ENCODE assay signal across 19 cellular contexts in genomic region chr5:27011274-27011673, GRCh38. TPM values are rescaled to one million over a fixed set of nuclear protein-coding genes. Genes with fewer than 3 reads are reported as not detected.
A peak's percentile ranks its signal among the peaks of the same experiment; 100 is the strongest.
DNase-seq lines count a peak whose midpoint lies in the region; TF ChIP-seq lines count a peak whose summit lies in the region.
"Had no signal": no experiment of that assay in that cellular context is flagged by ENCODE, and none has a peak within 500 bp of the region (broad histone marks: within the 10 kb centered on the region; RNA-seq: fewer than 3 reads in every experiment).

No MANE protein-coding gene starts in this region.

- no peak overlapping the region for H3K27ac ChIP-seq in SU-DHL-6 (ENCODE audit: low read depth, low read length)
- no peak overlapping the region for H3K27ac ChIP-seq in spleen

- 76 to 89% (median 83%) methylated on average over 4 of the region's 4 CpGs for WGBS in spleen, 5 donors

- H3K4me2 ChIP-seq in SU-DHL-6 (ENCODE audit: low read depth, low read length, poor library complexity, severe bottlenecking), result no peak overlapping the region

- no peak overlapping the region for H3K9ac ChIP-seq in SU-DHL-6 (ENCODE audit: low read length)

- H3K79me2 ChIP-seq in SU-DHL-6 (ENCODE audit: insufficient read depth, low read length), result no peaks in the 10 kb centered on the region

- H3K4me1 ChIP-seq in spleen, result no peaks in the 10 kb centered on the region
- H3K4me1 ChIP-seq: Caco-2 had no signal

- H4K20me1 ChIP-seq in SU-DHL-6 (ENCODE audit: low read depth, low read length), result no peaks in the 10 kb centered on the region

- no peak for TF ChIP-seq POLR2A in spleen (IDR thresholded peaks at IDR 0.05)
- TF ChIP-seq POLR2A in erythroblast (IDR thresholded peaks at IDR 0.05; ENCODE audit: low read length), result no peak

- H3K36me3 ChIP-seq in SU-DHL-6 (ENCODE audit: low read length) (0 out of 2 replicates have a peak, but pooled peaks cover under 1% of the 10 kb centered on the region), H7 (replicated peaks; ENCODE audit: control insufficient read depth, insufficient read depth, low read length) (no peaks in the 10 kb centered on the region), spleen (no peaks in the 10 kb centered on the region)

- no peaks in the 10 kb centered on the region for H3K9me2 ChIP-seq in SU-DHL-6 (replicated peaks; ENCODE audit: insufficient read depth, low read length)

- H3F3A ChIP-seq in SU-DHL-6 (ENCODE audit: insufficient read depth), result no peaks in the 10 kb centered on the region

- peak; percentile 21 for DNase-seq in SIG-M5 treated with dmso at 0.1 percent for 504 hours (lab: John Stamatoyannopoulos, UW; ENCODE audit: unreplicated experiment)
- DNase-seq in SIG-M5 (lab: John Stamatoyannopoulos, UW), result no peak
- peak; percentile 20 to 82 for DNase-seq in NOMO-1 (lab: John Stamatoyannopoulos, UW; ENCODE audit: unreplicated experiment in 2 of 2)
- no peak for DNase-seq in H7
- no peak for DNase-seq in spleen
- DNase-seq in erythroblast (lab: John Stamatoyannopoulos, UW), result no peak
- DNase-seq: Caco-2; CD4-positive, alpha-beta T cell; H9; KG1; NCI-H1105 treated with DMSO at 0.1 percent for 48 hours; NCI-H1694; NCI-H2081 treated with DMSO at 0.1 percent for 48 hours; NCI-H446 treated with DMSO at 0.1 percent for 48 hours; NK-92 treated with Interleukin-12 subunit alpha and Interleukin-12 subunit beta, amount 100 ng/mL, for 24 hours had no signal

- TF ChIP-seq CTCF in SU-DHL-6 (IDR thresholded peaks at IDR 0.05; ENCODE audit: insufficient read depth, low read length, poor library complexity, severe bottlenecking) (no peak), spleen (IDR thresholded peaks at IDR 0.05 in 8 of 11, conservative IDR thresholded peaks at IDR 0.05 in 3 of 11) (no peak)

- H3K4me3 ChIP-seq in SU-DHL-6 (ENCODE audit: insufficient read depth, low read length, poor library complexity, severe bottlenecking) (no peak overlapping the region), H7 (ENCODE audit: insufficient read depth, low read depth, low read length) (no peak overlapping the region), spleen (no peak overlapping the region)

- H3K27me3 ChIP-seq in SU-DHL-6 (ENCODE audit: low read length) (no peaks in the 10 kb centered on the region), H7 (ENCODE audit: control insufficient read depth, insufficient read depth, low read length) (no peaks in the 10 kb centered on the region), spleen (replicated peaks in 1 of 7) (no peaks in the 10 kb centered on the region)

- intact Hi-C loops in spleen (cut with DNase I; ENCODE audit: low total_unique reads), result no loop called here

- no peaks in the 10 kb centered on the region for H3K9me3 ChIP-seq in SU-DHL-6 (ENCODE audit: insufficient read depth, low read length)
- peaks cover 0 to 5% (median 0%) of the 10 kb centered on the region in 8 donors for H3K9me3 ChIP-seq in spleen
- H3K9me3 ChIP-seq: Caco-2 had no signal

- peak overlapping the region; percentile 19 for H2AFZ ChIP-seq in SU-DHL-6 (ENCODE audit: low read depth, low read length, severe bottlenecking)

RNA-seq across cellular contexts. Expression of gene CDH9, which starts 27.1 kb away (rescaled TPM):
- total RNA-seq in H7 (2014; rRNA removed; shearing (Covaris generic)), result 0.18 and 0.90 TPM in 2 replicates
- not detected for total RNA-seq in spleen
- polyA plus RNA-seq in spleen, result not detected
- total RNA-seq: Caco-2; CD4-positive, alpha-beta T cell; HT-29; SK-MEL-5 had no signal
- polyA plus RNA-seq: BJ had no signal

Comparison
In these comparisons a context has a peak if more than half of its experiments do, and no peak if none do; other contexts are left out.
1. DNase-seq: peak in SIG-M5 treated with dmso at 0.1 percent for 504 hours (single experiment) and NOMO-1 (2 of 2); none in SIG-M5 (single experiment), H7 (single experiment), spleen (single experiment) and erythroblast (0 of 2).